31 cellular contexts compared by ENCODE assay signal in genomic region chr13:94925263-94925662, GRCh38.
"Had no signal": no experiment of that assay in that cellular context is flagged by ENCODE, and none has a peak within 500 bp of the region (broad histone marks: within the 10 kb centered on the region; RNA-seq: fewer than 3 reads in every experiment).

No MANE protein-coding gene starts in this region.

- H3K27ac ChIP-seq: adrenal gland, ascending aorta, body of pancreas, brain microvascular endothelial cell, breast epithelium, cardiac muscle cell had no signal

- H3K27me3 ChIP-seq: adrenal gland, ascending aorta, body of pancreas, brain microvascular endothelial cell, breast epithelium, cardiac muscle cell had no signal

- ATAC-seq: activated naive CD4-positive, alpha-beta T cell treated with anti-CD3 and anti-CD28 coated beads, Interleukin-2, amount 50 U/mL, for 72 hours; activated naive CD8-positive, alpha-beta T cell treated with anti-CD3 and anti-CD28 coated beads, Interleukin-2, amount 50 U/mL, for 24 hours; activated T-cell treated with anti-CD3 and anti-CD28 coated beads, Interleukin-2, amount 50 U/mL, for 4 hours; activated T-cell treated with anti-CD3 and anti-CD28 coated beads, Interleukin-2, amount 50 U/mL, for 72 hours; activated T-helper 17 cell treated with anti-CD3 and anti-CD28 coated beads, Interleukin-2, amount 50 U/mL, for 72 hours; body of pancreas had no signal

- H3K36me3 ChIP-seq: adrenal gland, ascending aorta, brain microvascular endothelial cell, breast epithelium, cardiac muscle cell had no signal

- H3K4me3 ChIP-seq: adrenal gland, ascending aorta, body of pancreas, breast epithelium, cardiac muscle cell had no signal

- H3K4me1 ChIP-seq: adrenal gland, ascending aorta, body of pancreas, breast epithelium had no signal

- H3K9me3 ChIP-seq: adrenal gland, ascending aorta, body of pancreas, breast epithelium had no signal

- DNase-seq: activated effector memory CD4-positive, alpha-beta T cell treated with anti-CD3 and anti-CD28 coated beads, Interleukin-2, amount 50 U/mL, for 16 hours; activated effector memory CD4-positive, alpha-beta T cell treated with Interleukin-2 at 50 U/mL for 16 hours; activated gamma-delta T cell; activated gamma-delta T cell treated with Interleukin-2 at 50 U/mL for 16 hours; activated naive CD4-positive, alpha-beta T cell; activated naive CD4-positive, alpha-beta T cell treated with anti-CD3 and anti-CD28 coated beads for 36 hours; activated naive CD4-positive, alpha-beta T cell treated with anti-CD3 and anti-CD28 coated beads, Interleukin-2, amount 10 ng/mL, durations not matched to agents 7 days and 5 days; activated naive CD4-positive, alpha-beta T cell treated with anti-CD3 and anti-CD28 coated beads, Interleukin-2, amount 50 U/mL, for 16 hours; activated naive CD4-positive, alpha-beta T cell treated with Interleukin-2 at 50 U/mL for 16 hours; activated naive CD8-positive, alpha-beta T cell treated with anti-CD3 and anti-CD28 coated beads for 36 hours; activated naive CD8-positive, alpha-beta T cell treated with anti-CD3 and anti-CD28 coated beads, Interleukin-2, amount 10 ng/mL, durations not matched to agents 7 days and 5 days; activated naive CD8-positive, alpha-beta T cell treated with anti-CD3 and anti-CD28 coated beads, Interleukin-2, amount 50 U/mL, for 24 hours; activated T-cell treated with anti-CD3 and anti-CD28 coated beads, Interleukin-2, amount 50 U/mL, for 24 hours; activated T-cell treated with anti-CD3 and anti-CD28 coated beads, Interleukin-2, amount 50 U/mL, for 4 hours; activated T-cell treated with anti-CD3 and anti-CD28 coated beads, Interleukin-2, amount 50 U/mL, for 48 hours; activated T-cell treated with anti-CD3 and anti-CD28 coated beads, Interleukin-2, amount 50 U/mL, for 72 hours; adrenal gland; amniotic stem cell; amygdala; anterior cingulate cortex; aorta; body of pancreas; brain microvascular endothelial cell; caudate nucleus; central memory CD4-positive, alpha-beta T cell; cerebellar nuclear complex had no signal
